ENCODE assay signal across 37 cellular contexts in genomic region chr5:59325070-59325469, GRCh38.
DNase-seq lines count a peak whose midpoint lies in the region; ATAC-seq, FAIRE-seq and TF ChIP-seq lines count a peak whose summit lies in the region.
"Had no signal": no experiment of that assay in that cellular context is flagged by ENCODE, and none has a peak within 500 bp of the region (broad histone marks: within the 10 kb centered on the region; RNA-seq: fewer than 3 reads in every experiment).

No MANE protein-coding gene starts in this region.

- H3K4me3 ChIP-seq in HepG2 (replicated peaks in 1 of 3; ENCODE audit: insufficient read depth in 1 of 3, low read depth in 2 of 3, low read length in 3 of 3) (no peak overlapping the region), right lobe of liver (no peak overlapping the region), mesendoderm (ENCODE audit: low read length) (no peak overlapping the region)
- H3K4me3 ChIP-seq: A549; BLaER1; BLaER1 treated with 17β-estradiol and CSF1 and Interleukin-3, amounts not matched to agents 10 nM and 100 nM had no signal

- FAIRE-seq in HepG2 (lab: Jason Lieb, UNC), result no peak
- FAIRE-seq: A204.1, D721Med had no signal

- H3K36me3 Mint-ChIP-seq in mesothelial cell of epicardium, result no peaks in the 10 kb centered on the region
- no peaks in the 10 kb centered on the region for H3K36me3 Mint-ChIP-seq in nephron (ENCODE audit: low read depth)
- H3K36me3 Mint-ChIP-seq in type B pancreatic cell, result peaks cover under 1% of the 10 kb centered on the region
- H3K36me3 Mint-ChIP-seq: CD14-positive monocyte; CD4-positive, alpha-beta memory T cell; CD4-positive, CD25-positive, alpha-beta regulatory T cell; CD8-positive, alpha-beta memory T cell; CD8-positive, alpha-beta T cell had no signal

- H2AFZ ChIP-seq in HepG2 (ENCODE audit: low read length), result no peak overlapping the region

- CTCF ChIA-PET in HepG2 (lab: Yijun Ruan, JAX; ENCODE audit: low intra/inter-chr PET ratio, low total read pairs), result no interaction called here

- ATAC-seq in HepG2 (no peak), right lobe of liver (no peak), GM19324 (IDR thresholded peaks at IDR 0.05; ENCODE audit: low FRiP score, unreplicated experiment) (no peak)
- ATAC-seq: A549; CD8-positive, alpha-beta T cell had no signal

- H3K36me3 ChIP-seq in HepG2 (replicated peaks in 1 of 2; ENCODE audit: control insufficient read depth in 1 of 2, insufficient read depth in 2 of 2, low read length in 2 of 2) (no peaks in the 10 kb centered on the region), right lobe of liver (no peaks in the 10 kb centered on the region), mesendoderm (ENCODE audit: control insufficient read depth, insufficient read depth, low read length) (no peaks in the 10 kb centered on the region)
- H3K36me3 ChIP-seq: BE2C; BLaER1; BLaER1 treated with 17β-estradiol and CSF1 and Interleukin-3, amounts not matched to agents 10 nM and 100 nM had no signal

- 56% methylated on average over 2 of the region's 2 CpGs for WGBS in HepG2 (ENCODE audit: low lambda C conversion rate)
- WGBS in right lobe of liver (ENCODE audit: insufficient coverage, low coverage, low lambda C conversion rate, missing lambda C conversion rate), result 84% methylated on average over 2 of the region's 2 CpGs
- no CpG with 5 or more reads among the region's 2 CpGs for WGBS in mesendoderm (ENCODE audit: extremely low coverage, insufficient coverage, low lambda C conversion rate)

- DNase-seq in HepG2 (ENCODE audit: low spot score), result peak; percentile 27
- no peak for DNase-seq in right lobe of liver
- no peak for DNase-seq in mesothelial cell of epicardium (ENCODE audit: low spot score in 2 of 2, unreplicated experiment in 2 of 2)
- DNase-seq in type B pancreatic cell (ENCODE audit: extremely low spot score, unreplicated experiment), result no peak
- no peak for DNase-seq in NCI-H526 treated with DMSO at 0.1 percent for 48 hours (lab: John Stamatoyannopoulos, UW)
- no peak for DNase-seq in mesendoderm
- DNase-seq: 8988T; ACHN; AML-193; BE2C; C1 segment of cervical spinal cord; Caco-2; Calu3; CD4-positive, alpha-beta memory T cell; CD4-positive, alpha-beta T cell; CD4-positive, CD25-positive, alpha-beta regulatory T cell; CD8-positive, alpha-beta memory T cell; CD8-positive, alpha-beta T cell; COR-L47; DMS 273 treated with DMSO at 0.1 percent for 48 hours; DMS153; DMS53; DMS79; DMS79 treated with DMSO at 0.1 percent for 48 hours; DND-41; EL had no signal

- POLR2A ChIA-PET in HepG2 (lab: Yijun Ruan, JAX), result no interaction called here

- H3K9me3 ChIP-seq in HepG2 (ENCODE audit: low read length), result no peaks in the 10 kb centered on the region
- H3K9me3 ChIP-seq in right lobe of liver, result no peaks in the 10 kb centered on the region
- H3K9me3 ChIP-seq: A549; BE2C; BLaER1; BLaER1 treated with 17β-estradiol and CSF1 and Interleukin-3, amounts not matched to agents 10 nM and 100 nM; Caco-2 had no signal

- no peak overlapping the region for H2AK5ac ChIP-seq in mesendoderm (ENCODE audit: low read length)

- no peak overlapping the region for H2BK15ac ChIP-seq in mesendoderm (replicated peaks; ENCODE audit: low read depth)

- TF ChIP-seq EP300 in HepG2 (IDR thresholded peaks at IDR 0.05; ENCODE audit: low read depth in 2 of 2, low read length in 2 of 2), result peak in 1 of 2 experiments; percentile 39; a peak in 1 of 4 replicates
- no peak for TF ChIP-seq EP300 in HepG2 (CRISPR knock-in tag; IDR thresholded peaks at IDR 0.05; ENCODE audit: borderline replicate concordance)

- H4K8ac ChIP-seq in mesendoderm (ENCODE audit: low read depth, low read length), result no peak overlapping the region

- no peaks in the 10 kb centered on the region for H4K20me1 ChIP-seq in HepG2 (ENCODE audit: insufficient read depth, low read length)
- H4K20me1 ChIP-seq: BLaER1; BLaER1 treated with 17β-estradiol and CSF1 and Interleukin-3, amounts not matched to agents 10 nM and 100 nM had no signal

- H3K27me3 Mint-ChIP-seq in mesothelial cell of epicardium (ENCODE audit: low read depth) (no peaks in the 10 kb centered on the region), nephron (ENCODE audit: low read depth) (no peaks in the 10 kb centered on the region), type B pancreatic cell (no peaks in the 10 kb centered on the region)
- H3K27me3 Mint-ChIP-seq: B cell; CD4-positive, CD25-positive, alpha-beta regulatory T cell had no signal

- H3K9ac ChIP-seq in HepG2 (ENCODE audit: insufficient read depth, low read depth, low read length) (no peak overlapping the region), mesendoderm (ENCODE audit: low read length) (no peak overlapping the region)
- H3K9ac ChIP-seq: BLaER1; BLaER1 treated with 17β-estradiol and CSF1 and Interleukin-3, amounts not matched to agents 10 nM and 100 nM had no signal

- BruUV-seq in HepG2 (replicated peaks; lab: Mats Ljungman, UMichigan), result no TSS peak

- no peaks in the 10 kb centered on the region for H3K79me1 ChIP-seq in mesendoderm (ENCODE audit: low read length)

- no peak overlapping the region for H3K56ac ChIP-seq in mesendoderm (ENCODE audit: low read length)

- H4K5ac ChIP-seq in mesendoderm (ENCODE audit: low read length), result no peak overlapping the region

- H3K4me1 Mint-ChIP-seq in mesothelial cell of epicardium (peaks cover 79% of the 10 kb centered on the region), nephron (peaks cover 85% of the 10 kb centered on the region), type B pancreatic cell (ENCODE audit: unreplicated experiment) (peaks cover 40% of the 10 kb centered on the region)
- H3K4me1 Mint-ChIP-seq: B cell; CD14-positive monocyte; CD4-positive, alpha-beta memory T cell; CD4-positive, CD25-positive, alpha-beta regulatory T cell; CD8-positive, alpha-beta memory T cell had no signal

- TF ChIP-seq CTCF in HepG2 (CRISPR knock-in tag; IDR thresholded peaks at IDR 0.05), result no peak
- no peak for TF ChIP-seq CTCF in right lobe of liver (IDR thresholded peaks at IDR 0.05)
- no peak for TF ChIP-seq CTCF in mesothelial cell of epicardium (IDR thresholded peaks at IDR 0.05; ENCODE audit: unreplicated experiment)
- no peak for TF ChIP-seq CTCF in nephron (IDR thresholded peaks at IDR 0.05; ENCODE audit: unreplicated experiment in 3 of 3)
- TF ChIP-seq CTCF in type B pancreatic cell (conservative IDR thresholded peaks at IDR 0.05), result no peak

- H2BK120ac ChIP-seq in mesendoderm (ENCODE audit: low read depth, low read length), result no peak overlapping the region

- no peak overlapping the region for H3K4me3 Mint-ChIP-seq in mesothelial cell of epicardium
- no peak overlapping the region for H3K4me3 Mint-ChIP-seq in nephron
- H3K4me3 Mint-ChIP-seq in type B pancreatic cell, result no peak overlapping the region
- H3K4me3 Mint-ChIP-seq: B cell; CD14-positive monocyte; CD4-positive, alpha-beta memory T cell; CD4-positive, alpha-beta T cell; CD4-positive, CD25-positive, alpha-beta regulatory T cell; CD8-positive, alpha-beta memory T cell; CD8-positive, alpha-beta T cell had no signal

- H3K27ac ChIP-seq in HepG2 (ENCODE audit: extremely low read length, insufficient read depth, low read length), result no peak overlapping the region
- no peak overlapping the region for H3K27ac ChIP-seq in right lobe of liver
- H3K27ac ChIP-seq in mesendoderm (ENCODE audit: low read depth, low read length), result no peak overlapping the region
- H3K27ac ChIP-seq: 22Rv1; BLaER1; BLaER1 treated with 17β-estradiol and CSF1 and Interleukin-3, amounts not matched to agents 10 nM and 100 nM; C4-2B had no signal

- no peak overlapping the region for H3K23ac ChIP-seq in mesendoderm (ENCODE audit: low read length)

- H3K27me3 ChIP-seq in HepG2 (ENCODE audit: control insufficient read depth in 1 of 2, insufficient read depth in 2 of 2, low read length in 2 of 2) (no peaks in the 10 kb centered on the region), right lobe of liver (no peaks in the 10 kb centered on the region), mesendoderm (ENCODE audit: insufficient read depth, low read length, poor library complexity) (no peaks in the 10 kb centered on the region)
- H3K27me3 ChIP-seq: BE2C; BLaER1; BLaER1 treated with 17β-estradiol and CSF1 and Interleukin-3, amounts not matched to agents 10 nM and 100 nM had no signal

- H3K18ac ChIP-seq in mesendoderm (ENCODE audit: low read length), result no peak overlapping the region

- TF ChIP-seq RAD21 in HepG2 (CRISPR knock-in tag; IDR thresholded peaks at IDR 0.05), result no peak

- H3K4me2 ChIP-seq in HepG2 (ENCODE audit: low read depth, low read length) (no peak overlapping the region), mesendoderm (ENCODE audit: low read length) (no peak overlapping the region)
- H3K4me2 ChIP-seq: A549; BLaER1; BLaER1 treated with 17β-estradiol and CSF1 and Interleukin-3, amounts not matched to agents 10 nM and 100 nM had no signal

- peak overlapping the region; percentile 70 for H3K27ac Mint-ChIP-seq in mesothelial cell of epicardium
- peak overlapping the region; percentile 13 to 74 (median 46) for H3K27ac Mint-ChIP-seq in nephron
- peak overlapping the region; percentile 9 for H3K27ac Mint-ChIP-seq in type B pancreatic cell
- H3K27ac Mint-ChIP-seq: B cell; CD14-positive monocyte; CD4-positive, alpha-beta memory T cell; CD4-positive, alpha-beta T cell; CD4-positive, CD25-positive, alpha-beta regulatory T cell; CD8-positive, alpha-beta memory T cell; CD8-positive, alpha-beta T cell had no signal

- H2BK5ac ChIP-seq in mesendoderm (ENCODE audit: low read length), result no peak overlapping the region

- peaks cover 12% of the 10 kb centered on the region for H3K4me1 ChIP-seq in HepG2 (ENCODE audit: insufficient read depth, low read length)
- no peaks in the 10 kb centered on the region for H3K4me1 ChIP-seq in right lobe of liver
- H3K4me1 ChIP-seq in mesendoderm (ENCODE audit: control insufficient read depth, low read depth, low read length), result no peaks in the 10 kb centered on the region
- H3K4me1 ChIP-seq: BLaER1; BLaER1 treated with 17β-estradiol and CSF1 and Interleukin-3, amounts not matched to agents 10 nM and 100 nM had no signal

- H3K4ac ChIP-seq in mesendoderm (ENCODE audit: low read depth, low read length), result no peak overlapping the region

- no peaks in the 10 kb centered on the region for H3K79me2 ChIP-seq in HepG2 (ENCODE audit: insufficient read depth, low read length)
- no peaks in the 10 kb centered on the region for H3K79me2 ChIP-seq in mesendoderm (ENCODE audit: control insufficient read depth, insufficient read depth, low read length)

- TF ChIP-seq POLR2A in HepG2 (IDR thresholded peaks at IDR 0.05; ENCODE audit: insufficient read depth in 1 of 2, low read depth in 2 of 2, low read length in 2 of 2), result no peak
- no peak for TF ChIP-seq POLR2A in right lobe of liver (IDR thresholded peaks at IDR 0.05)

- in situ Hi-C loops in HepG2 (cut with HindIII; ENCODE audit: extremely low pct_ligation_motif_present, low pct_unique_long_range_greater_than_20kb), result no loop called here

- H3K9me3 Mint-ChIP-seq in mesothelial cell of epicardium (no peaks in the 10 kb centered on the region), nephron (no peaks in the 10 kb centered on the region), type B pancreatic cell (no peaks in the 10 kb centered on the region)
- H3K9me3 Mint-ChIP-seq: CD4-positive, alpha-beta T cell; CD8-positive, alpha-beta T cell had no signal

- intact Hi-C loops in HepG2 (cut with micrococcal nuclease; ENCODE audit: unreplicated experiment) (no loop called here), right lobe of liver (cut with DNase I) (no loop called here)

TF ChIP-seq in HepG2, 621 proteins besides CTCF, POLR2A, EP300 and RAD21 (continues in another document):
- TF ChIP-seq NR2F6 (IDR thresholded peaks at IDR 0.05) (peak; percentile 68), NR2F6 (CRISPR knock-in tag; IDR thresholded peaks at IDR 0.05) (peak; percentile 55)

Comparison
In these comparisons a context has a peak if more than half of its experiments do, and no peak if none do; other contexts are left out.
1. H3K27ac Mint-ChIP-seq: peak in every context shown above with its lines; median percentile 70 in mesothelial cell of epicardium; 46 in nephron; 9 in type B pancreatic cell.